Comparison of ENCODE assay signal across 23 cellular contexts in genomic region chr12:15044461-15044860, GRCh38.
A peak's percentile ranks its signal among the peaks of the same experiment; 100 is the strongest.
DNase-seq lines count a peak whose midpoint lies in the region; ATAC-seq and TF ChIP-seq lines count a peak whose summit lies in the region.
"Had no signal": no experiment of that assay in that cellular context is flagged by ENCODE, and none has a peak within 500 bp of the region (broad histone marks: within the 10 kb centered on the region; RNA-seq: fewer than 3 reads in every experiment).

No MANE protein-coding gene starts in this region.

- no peaks in the 10 kb centered on the region for H3K36me3 Mint-ChIP-seq in chondrocyte (ENCODE audit: low read depth)
- no peaks in the 10 kb centered on the region for H3K36me3 Mint-ChIP-seq in activated T-cell treated with anti-CD3 and anti-CD28 coated beads, Interleukin-2, amount 50 U/mL, for 24 hours (ENCODE audit: low read depth)
- H3K36me3 Mint-ChIP-seq: activated CD4-positive, alpha-beta memory T cell treated with anti-CD3 and anti-CD28 coated beads for 36 hours had no signal

- peaks cover 44% of the 10 kb centered on the region for H3K4me1 Mint-ChIP-seq in chondrocyte (ENCODE audit: low read depth)
- H3K4me1 Mint-ChIP-seq in activated T-cell treated with anti-CD3 and anti-CD28 coated beads, Interleukin-2, amount 50 U/mL, for 24 hours (ENCODE audit: low read depth): no peaks in the 10 kb centered on the region
- H3K4me1 Mint-ChIP-seq: activated naive CD8-positive, alpha-beta T cell treated with anti-CD3 and anti-CD28 coated beads, Interleukin-2, amount 50 U/mL, for 24 hours had no signal

- H3K9me3 Mint-ChIP-seq in chondrocyte (ENCODE audit: low read depth): no peaks in the 10 kb centered on the region
- no peaks in the 10 kb centered on the region for H3K9me3 Mint-ChIP-seq in activated T-cell treated with anti-CD3 and anti-CD28 coated beads, Interleukin-2, amount 50 U/mL, for 24 hours
- H3K9me3 Mint-ChIP-seq: activated CD4-positive, alpha-beta memory T cell treated with anti-CD3 and anti-CD28 coated beads for 36 hours; activated naive CD8-positive, alpha-beta T cell treated with anti-CD3 and anti-CD28 coated beads, Interleukin-2, amount 50 U/mL, for 24 hours; stimulated activated naive CD8-positive, alpha-beta T cell treated with anti-CD3 and anti-CD28 coated beads, Interleukin-15, Interleukin-2, amounts not matched to agents 100 ng/mL and 50 ng/mL, for 24 hours had no signal

- H3K27me3 Mint-ChIP-seq in chondrocyte (ENCODE audit: low read depth): no peaks in the 10 kb centered on the region
- H3K27me3 Mint-ChIP-seq in activated T-cell treated with anti-CD3 and anti-CD28 coated beads, Interleukin-2, amount 50 U/mL, for 24 hours: peaks cover 3% of the 10 kb centered on the region

- TF ChIP-seq CTCF in AG04449 (IDR thresholded peaks at IDR 0.05; ENCODE audit: insufficient read depth, low read length, missing control alignments) (no peak), chondrocyte (IDR thresholded peaks at IDR 0.05) (no peak)

- H3K27ac Mint-ChIP-seq in chondrocyte (ENCODE audit: unreplicated experiment): peak overlapping the region; percentile 73
- H3K27ac Mint-ChIP-seq in activated T-cell treated with anti-CD3 and anti-CD28 coated beads, Interleukin-2, amount 50 U/mL, for 24 hours: no peak overlapping the region
- H3K27ac Mint-ChIP-seq: activated CD4-positive, alpha-beta memory T cell treated with anti-CD3 and anti-CD28 coated beads for 36 hours; activated naive CD8-positive, alpha-beta T cell treated with anti-CD3 and anti-CD28 coated beads, Interleukin-2, amount 50 U/mL, for 24 hours; stimulated activated naive CD8-positive, alpha-beta T cell treated with anti-CD3 and anti-CD28 coated beads, Interleukin-15, Interleukin-2, amounts not matched to agents 100 ng/mL and 50 ng/mL, for 24 hours had no signal

- no peak overlapping the region for H3K4me3 ChIP-seq in AG04449 (ENCODE audit: low read depth, low read length)
- H3K4me3 ChIP-seq: spleen had no signal

- ATAC-seq in esophagus mucosa (no peak), HG03342 (IDR thresholded peaks at IDR 0.05; ENCODE audit: unreplicated experiment) (no peak)
- ATAC-seq: activated naive CD8-positive, alpha-beta T cell treated with anti-CD3 and anti-CD28 coated beads, Interleukin-2, amount 50 U/mL, for 24 hours had no signal

- H3K4me3 Mint-ChIP-seq in chondrocyte (ENCODE audit: unreplicated experiment): no peak overlapping the region
- H3K4me3 Mint-ChIP-seq in activated T-cell treated with anti-CD3 and anti-CD28 coated beads, Interleukin-2, amount 50 U/mL, for 24 hours: no peak overlapping the region
- H3K4me3 Mint-ChIP-seq: activated CD4-positive, alpha-beta memory T cell treated with anti-CD3 and anti-CD28 coated beads for 36 hours; activated naive CD8-positive, alpha-beta T cell treated with anti-CD3 and anti-CD28 coated beads, Interleukin-2, amount 50 U/mL, for 24 hours; stimulated activated naive CD8-positive, alpha-beta T cell treated with anti-CD3 and anti-CD28 coated beads, Interleukin-15, Interleukin-2, amounts not matched to agents 100 ng/mL and 50 ng/mL, for 24 hours had no signal

- CTCF ChIA-PET in AG04449 (lab: Yijun Ruan, JAX): no interaction called here

- POLR2A ChIA-PET in AG04449 (lab: Yijun Ruan, JAX): no interaction called here

- DNase-seq in AG04449 (ENCODE audit: low read depth, low spot score): peak; percentile 2
- peak; percentile 3 for DNase-seq in HS-5 (ENCODE audit: low read depth)
- no peak for DNase-seq in chondrocyte (ENCODE audit: low spot score)
- DNase-seq in iris pigment epithelial cell (ENCODE audit: low read depth): peak; percentile 41
- no peak for DNase-seq in activated T-cell treated with anti-CD3 and anti-CD28 coated beads, Interleukin-2, amount 50 U/mL, for 24 hours
- no peak for DNase-seq in NCI-H2196 treated with DMSO at 0.1 percent for 48 hours (lab: John Stamatoyannopoulos, UW; ENCODE audit: unreplicated experiment)
- DNase-seq: 8988T; activated CD4-positive, alpha-beta memory T cell treated with anti-CD3 and anti-CD28 coated beads for 36 hours; activated CD4-positive, CD25-positive, alpha-beta regulatory T cell; activated effector memory CD4-positive, alpha-beta T cell treated with Interleukin-2 at 50 U/mL for 16 hours; activated naive CD8-positive, alpha-beta T cell treated with anti-CD3 and anti-CD28 coated beads, Interleukin-2, amount 50 U/mL, for 24 hours; DMS79; GOT3; kidney glomerular epithelial cell; NCI-H1694; OCI-M1; Right ventricle myocardium superior; spleen; stimulated activated CD4-positive, alpha-beta T cell treated with anti-CD3 and anti-CD28 coated beads, Interleukin-4, amount 100 ng/mL, for 4 hours; trophoblast cell had no signal

Comparison
In these comparisons a context has a peak if more than half of its experiments do, and no peak if none do; other contexts are left out.
1. DNase-seq: peak in AG04449 (single experiment), HS-5 (single experiment) and iris pigment epithelial cell (single experiment); none in chondrocyte (single experiment), activated T-cell treated with anti-CD3 and anti-CD28 coated beads, Interleukin-2, amount 50 U/mL, for 24 hours (single experiment) and NCI-H2196 treated with DMSO at 0.1 percent for 48 hours (single experiment).